In the genomic region with DNA sequence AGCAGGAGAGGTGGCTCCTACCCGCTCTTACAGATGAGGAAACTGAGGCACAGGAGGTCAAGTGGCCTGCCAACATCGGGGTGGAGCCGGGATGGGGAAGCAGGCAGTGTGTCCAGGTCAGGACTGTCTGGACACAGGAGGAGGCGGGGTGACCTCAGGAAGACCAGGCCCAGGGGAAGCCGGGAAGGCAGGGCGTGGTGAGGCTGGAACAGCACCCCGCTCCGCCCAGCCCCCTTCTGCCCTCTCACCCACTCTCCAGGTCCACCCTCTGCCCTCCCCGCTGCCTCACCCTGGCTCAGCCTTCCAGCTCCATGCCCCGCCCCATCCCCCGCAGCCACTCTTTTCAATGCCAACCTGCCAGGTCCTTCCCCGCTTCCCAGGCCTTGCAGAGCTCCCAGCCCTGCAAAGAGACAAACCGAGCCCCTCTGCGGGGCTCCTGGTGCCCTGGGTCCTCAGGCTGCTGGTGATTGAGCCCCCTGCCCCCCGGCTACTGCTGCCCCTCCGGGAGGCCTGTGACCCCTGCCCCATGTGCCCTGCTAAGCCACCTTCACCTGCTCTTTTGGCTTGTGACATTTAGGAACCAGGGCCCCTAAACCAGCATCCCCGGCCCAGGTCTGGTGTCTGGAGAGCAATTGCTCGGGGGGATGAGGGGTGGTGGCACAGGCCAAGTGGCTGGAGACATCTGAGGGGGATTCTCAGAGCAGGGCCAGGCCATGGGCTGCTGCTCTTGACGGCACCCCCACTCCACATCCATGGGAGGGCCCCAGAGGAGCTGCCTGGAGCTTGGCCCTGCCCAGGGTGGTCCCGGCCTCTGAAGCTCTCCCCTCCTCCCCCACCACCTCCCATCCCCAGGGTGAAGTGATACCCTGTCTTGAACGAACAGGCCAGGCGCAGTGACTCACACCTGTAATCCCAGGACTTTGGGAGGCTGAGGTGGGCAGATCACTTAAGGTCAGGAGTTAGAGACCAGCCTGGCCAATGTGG, we compare ENCODE assay signal across 8 cellular contexts. TPM values are rescaled to one million over a fixed set of nuclear protein-coding genes. Genes with fewer than 3 reads are reported as not detected.
"Had no signal": no experiment of that assay in that cellular context is flagged by ENCODE, and none has a peak within 500 bp of the region (broad histone marks: within the 10 kb centered on the region; RNA-seq: fewer than 3 reads in every experiment).

No MANE protein-coding gene starts in this region.

RNA-seq across cellular contexts. Expression of a gene that starts 25.7 kb away (rescaled TPM):
- total RNA-seq: activated CD8-positive, alpha-beta memory T cell treated with anti-CD3 and anti-CD28 coated beads for 36 hours; activated naive CD8-positive, alpha-beta T cell treated with anti-CD3 and anti-CD28 coated beads for 36 hours; activated T-helper 1 cell treated with anti-CD3 and anti-CD28 coated beads, Interleukin-12 subunit alpha, Interleukin-12 subunit beta, Interleukin-2, Interleukin-4 antibody, amounts not matched to agents 30 ng/mL and 10 ng/mL and 1 ng/mL, durations not matched to agents 14 hours and 24 hours and 36 hours; dermis blood vessel endothelial cell; epithelial cell of proximal tubule; osteoblast; T-cell; tibial nerve had no signal

RNA-seq across cellular contexts. Expression of a gene that starts 55.9 kb away (rescaled TPM):
- total RNA-seq: dermis blood vessel endothelial cell, osteoblast had no signal
